In the genomic region with DNA sequence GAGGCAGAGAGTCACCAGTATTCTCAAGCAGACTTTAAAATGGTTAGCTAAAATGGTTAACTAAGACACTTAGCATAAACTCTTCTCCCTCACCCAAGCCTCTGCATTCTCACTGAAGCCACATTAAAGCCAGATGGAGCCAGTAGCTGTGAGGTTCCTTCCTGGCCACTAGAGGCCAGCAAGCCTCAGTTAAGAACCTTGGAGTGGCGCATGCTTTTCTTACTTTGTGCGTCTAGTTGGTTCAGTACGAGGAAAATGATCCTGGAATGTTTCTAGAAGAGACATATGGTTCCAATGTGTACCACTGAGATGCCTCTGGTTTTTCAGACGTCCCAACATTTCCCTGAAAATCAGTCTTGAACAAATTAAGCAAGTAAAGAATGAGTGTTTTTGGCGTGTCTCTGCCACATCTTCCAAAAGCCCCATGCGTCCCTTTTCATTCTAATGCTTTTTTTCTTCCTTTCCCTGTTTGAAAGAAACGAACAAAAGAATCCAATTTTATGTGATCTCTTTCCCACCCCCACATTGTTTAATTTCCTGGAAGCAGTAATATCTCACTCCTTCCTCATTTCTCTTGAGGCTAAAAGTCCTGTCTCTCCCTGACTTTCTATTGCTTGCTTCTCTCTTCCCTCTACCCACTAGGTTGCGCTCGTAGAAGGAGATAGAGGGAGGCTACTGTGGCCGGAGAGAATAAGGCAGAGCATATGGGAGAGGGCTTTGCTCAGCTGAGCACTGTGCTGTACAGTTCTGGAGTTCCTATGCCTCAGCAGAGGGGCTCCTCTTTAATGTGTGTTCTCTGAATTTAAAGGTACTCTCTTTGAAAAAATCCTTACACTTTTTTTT, we compare ENCODE assay signal across 8 cellular contexts.
DNase-seq lines count a peak whose midpoint lies in the region; ATAC-seq, FAIRE-seq and TF ChIP-seq lines count a peak whose summit lies in the region.

No MANE protein-coding gene starts in this region.

- H3K9me3 Mint-ChIP-seq in astrocyte (ENCODE audit: unreplicated experiment) = no peaks in the 10 kb centered on the region

- no peaks in the 10 kb centered on the region for H3K27me3 Mint-ChIP-seq in astrocyte (ENCODE audit: low read depth, unreplicated experiment)

- H3K4me3 ChIP-seq in NT2/D1 (ENCODE audit: insufficient read length, low read depth) (no peak overlapping the region), astrocyte (ENCODE audit: insufficient read depth, low read depth, low read length) (peak overlapping the region; percentile 24), iPS DF 6.9 (ENCODE audit: low read length) (no peak overlapping the region), small intestine (ENCODE audit: low read depth in 1 of 2, low read length in 2 of 2) (no peak overlapping the region)

- H3K9ac ChIP-seq in NT2/D1 (ENCODE audit: insufficient read length, low read depth) (no peak overlapping the region), astrocyte (ENCODE audit: low read length) (no peak overlapping the region)

- H3K27ac Mint-ChIP-seq in astrocyte (ENCODE audit: unreplicated experiment) = no peak overlapping the region

- H3K27ac ChIP-seq in astrocyte (ENCODE audit: low read depth, low read length) (no peak overlapping the region), iPS DF 6.9 (ENCODE audit: low read length) (no peak overlapping the region), small intestine (ENCODE audit: low read depth in 1 of 2, low read length in 1 of 2) (no peak overlapping the region)

- peak; percentile 65 for TF ChIP-seq CTCF in astrocyte (IDR thresholded peaks at IDR 0.05; ENCODE audit: insufficient read depth, low read depth, low read length)

- no CpG with 5 or more reads among the region's 10 CpGs for WGBS in iPS DF 6.9 (ENCODE audit: insufficient coverage, insufficient read length)
- 12 to 21% (median 14%) methylated on average over 10 of the region's 10 CpGs for WGBS in small intestine, 3 donors

- H3K36me3 ChIP-seq in NT2/D1 (ENCODE audit: insufficient read depth, insufficient read length, low read length) (no peaks in the 10 kb centered on the region), astrocyte (ENCODE audit: insufficient read depth, low read length) (no peaks in the 10 kb centered on the region), iPS DF 6.9 (ENCODE audit: control insufficient read depth, insufficient read depth, low read length) (no peaks in the 10 kb centered on the region), small intestine (ENCODE audit: control insufficient read depth in 2 of 2, insufficient read depth in 2 of 2, low read length in 2 of 2) (no peaks in the 10 kb centered on the region)

- H3K9me3 ChIP-seq in NT2/D1 (ENCODE audit: insufficient read depth, low read length) (no peaks in the 10 kb centered on the region), astrocyte (ENCODE audit: insufficient read depth, low read depth, low read length) (no peaks in the 10 kb centered on the region), iPS DF 6.9 (ENCODE audit: control insufficient read depth, insufficient read depth, low read length) (no peaks in the 10 kb centered on the region), small intestine (ENCODE audit: control insufficient read depth, low read depth) (no peaks in the 10 kb centered on the region)

- H3K79me2 ChIP-seq in astrocyte (ENCODE audit: insufficient read depth, low read length) = no peaks in the 10 kb centered on the region

- no peaks in the 10 kb centered on the region for H3K36me3 Mint-ChIP-seq in astrocyte (ENCODE audit: low read depth, unreplicated experiment)

- peak; percentile 83 for DNase-seq in DMS53 (lab: John Stamatoyannopoulos, UW)
- peak; percentile 22 for DNase-seq in NT2/D1 (ENCODE audit: low read depth, low spot score)
- DNase-seq in astrocyte (ENCODE audit: low read depth) = peak; percentile 18
- DNase-seq in iPS DF 6.9 (ENCODE audit: low read depth, low spot score) = peak; percentile 1
- peak; percentile 53 for DNase-seq in small intestine
- no peak for DNase-seq in activated CD8-positive, alpha-beta memory T cell treated with anti-CD3 and anti-CD28 coated beads, Interleukin-2, amount 50 U/mL, for 48 hours

- no peaks in the 10 kb centered on the region for H4K20me1 ChIP-seq in astrocyte (ENCODE audit: insufficient read depth, low read length)

- peak overlapping the region; percentile 83 for H3K4me2 ChIP-seq in astrocyte (ENCODE audit: low read length)

- no peaks in the 10 kb centered on the region for H3K27me3 ChIP-seq in NT2/D1 (ENCODE audit: insufficient read depth, insufficient read length)
- no peaks in the 10 kb centered on the region for H3K27me3 ChIP-seq in astrocyte (ENCODE audit: insufficient read depth, low read length)
- no peaks in the 10 kb centered on the region; the same call in 1 of the 2 replicates for H3K27me3 ChIP-seq in iPS DF 6.9 (ENCODE audit: control insufficient read depth, insufficient read depth, low read length)
- H3K27me3 ChIP-seq in small intestine (ENCODE audit: control insufficient read depth in 2 of 2, insufficient read depth in 2 of 2, low read length in 2 of 2) = no peaks in the 10 kb centered on the region

- ATAC-seq in GM19328 (IDR thresholded peaks at IDR 0.05; ENCODE audit: unreplicated experiment) (peak; percentile 91), HG03342 (IDR thresholded peaks at IDR 0.05; ENCODE audit: unreplicated experiment) (peak; percentile 98)

- H3K4me1 Mint-ChIP-seq in astrocyte (ENCODE audit: low read depth, unreplicated experiment) = no peaks in the 10 kb centered on the region

- FAIRE-seq in astrocyte (lab: Jason Lieb, UNC) = peak; percentile 99
- FAIRE-seq in small intestine (lab: Jason Lieb, UNC) = no peak

- peak overlapping the region; percentile 69 for H2AFZ ChIP-seq in astrocyte (ENCODE audit: low read depth, low read length)

- peak overlapping the region; percentile 73 for H3K4me3 Mint-ChIP-seq in astrocyte (ENCODE audit: unreplicated experiment)

- H3K4me1 ChIP-seq in NT2/D1 (ENCODE audit: insufficient read depth, insufficient read length) (no peaks in the 10 kb centered on the region), astrocyte (ENCODE audit: insufficient read depth, low read length) (no peaks in the 10 kb centered on the region), iPS DF 6.9 (ENCODE audit: control insufficient read depth, insufficient read depth, low read length) (peaks cover 2% of the 10 kb centered on the region; the same call in 1 of the 2 replicates), small intestine (ENCODE audit: control insufficient read depth in 2 of 2, insufficient read depth in 1 of 2, low read depth in 1 of 2, low read length in 1 of 2) (no peaks in the 10 kb centered on the region)
